ENCODE assay signal across 17 cellular contexts in genomic region chr6:24898607-24899133, GRCh38. TPM values are rescaled to one million over a fixed set of nuclear protein-coding genes. Genes with fewer than 3 reads are reported as not detected.
DNase-seq lines count a peak whose midpoint lies in the region; ATAC-seq and TF ChIP-seq lines count a peak whose summit lies in the region.
"Had no signal": no experiment of that assay in that cellular context is flagged by ENCODE, and none has a peak within 500 bp of the region (broad histone marks: within the 10 kb centered on the region; RNA-seq: fewer than 3 reads in every experiment).

No MANE protein-coding gene starts in this region.

- no peaks in the 10 kb centered on the region for H3K9me3 ChIP-seq in OCI-LY1 (ENCODE audit: low read length)
- H3K9me3 ChIP-seq in neutrophil, result no peaks in the 10 kb centered on the region
- H3K9me3 ChIP-seq: right lobe of liver had no signal

- no peak overlapping the region for H2AFZ ChIP-seq in OCI-LY1 (ENCODE audit: low read length)

- no peak overlapping the region for H3K4me3 ChIP-seq in OCI-LY1 (ENCODE audit: low read depth, low read length, poor library complexity, severe bottlenecking)
- H3K4me3 ChIP-seq in neutrophil (ENCODE audit: low read depth in 1 of 2, low read length in 1 of 2), result no peak overlapping the region
- H3K4me3 ChIP-seq: right lobe of liver had no signal

- no peaks in the 10 kb centered on the region for H3K27me3 Mint-ChIP-seq in activated T-cell treated with anti-CD3 and anti-CD28 coated beads, Interleukin-2, amount 50 U/mL, for 24 hours
- no peaks in the 10 kb centered on the region for H3K27me3 Mint-ChIP-seq in activated naive CD8-positive, alpha-beta T cell treated with anti-CD3 and anti-CD28 coated beads, Interleukin-2, amount 10 ng/mL, durations not matched to agents 7 days and 5 days

- H3K27me3 ChIP-seq in OCI-LY1 (ENCODE audit: insufficient read depth, low read length), result no peaks in the 10 kb centered on the region
- H3K27me3 ChIP-seq in neutrophil, result no peaks in the 10 kb centered on the region
- H3K27me3 ChIP-seq: right lobe of liver had no signal

- no peaks in the 10 kb centered on the region for H3K79me2 ChIP-seq in OCI-LY1 (ENCODE audit: insufficient read depth, low read length)

- H3K9me3 Mint-ChIP-seq in activated T-cell treated with anti-CD3 and anti-CD28 coated beads, Interleukin-2, amount 50 U/mL, for 24 hours, result peaks cover 10% of the 10 kb centered on the region
- peaks cover under 1% of the 10 kb centered on the region for H3K9me3 Mint-ChIP-seq in activated naive CD8-positive, alpha-beta T cell treated with anti-CD3 and anti-CD28 coated beads, Interleukin-2, amount 10 ng/mL, durations not matched to agents 7 days and 5 days

- peaks cover 45% of the 10 kb centered on the region for H3K36me3 Mint-ChIP-seq in activated T-cell treated with anti-CD3 and anti-CD28 coated beads, Interleukin-2, amount 50 U/mL, for 24 hours (ENCODE audit: low read depth)
- H3K36me3 Mint-ChIP-seq in activated naive CD8-positive, alpha-beta T cell treated with anti-CD3 and anti-CD28 coated beads, Interleukin-2, amount 10 ng/mL, durations not matched to agents 7 days and 5 days, result peaks cover 35% of the 10 kb centered on the region
- H3K36me3 Mint-ChIP-seq: mesothelial cell of epicardium had no signal

- DNase-seq in activated T-cell treated with anti-CD3 and anti-CD28 coated beads, Interleukin-2, amount 50 U/mL, for 24 hours, result no peak
- DNase-seq in activated T-cell treated with anti-CD3 and anti-CD28 coated beads for 4 hours, result no peak
- no peak for DNase-seq in activated naive CD8-positive, alpha-beta T cell treated with anti-CD3 and anti-CD28 coated beads, Interleukin-2, amount 10 ng/mL, durations not matched to agents 7 days and 5 days
- DNase-seq in stimulated activated CD4-positive, alpha-beta T cell treated with anti-CD3 and anti-CD28 coated beads, Interleukin-2, amount 100 ng/mL, for 24 hours, result no peak
- DNase-seq: activated CD4-positive, alpha-beta T cell treated with anti-CD3 and anti-CD28 coated beads for 1 hour; anterior cingulate cortex; hypothalamus; NCI-H1436 treated with DMSO at 0.1 percent for 48 hours; NCI-H226; nucleus accumbens; right lobe of liver; SHP77 had no signal

- TF ChIP-seq CTCF in OCI-LY1 (IDR thresholded peaks at IDR 0.05; ENCODE audit: low read length) (no peak), neutrophil (IDR thresholded peaks at IDR 0.05) (no peak)

- H3K4me1 Mint-ChIP-seq in activated T-cell treated with anti-CD3 and anti-CD28 coated beads, Interleukin-2, amount 50 U/mL, for 24 hours (ENCODE audit: low read depth), result peaks cover 89% of the 10 kb centered on the region
- H3K4me1 Mint-ChIP-seq in activated naive CD8-positive, alpha-beta T cell treated with anti-CD3 and anti-CD28 coated beads, Interleukin-2, amount 10 ng/mL, durations not matched to agents 7 days and 5 days, result peaks cover 71% of the 10 kb centered on the region
- H3K4me1 Mint-ChIP-seq: mesothelial cell of epicardium had no signal

- peak overlapping the region; percentile 72 for H3K4me3 Mint-ChIP-seq in activated T-cell treated with anti-CD3 and anti-CD28 coated beads, Interleukin-2, amount 50 U/mL, for 24 hours
- no peak overlapping the region for H3K4me3 Mint-ChIP-seq in activated naive CD8-positive, alpha-beta T cell treated with anti-CD3 and anti-CD28 coated beads, Interleukin-2, amount 10 ng/mL, durations not matched to agents 7 days and 5 days
- H3K4me3 Mint-ChIP-seq: mesothelial cell of epicardium had no signal

- no peaks in the 10 kb centered on the region for H3K9me2 ChIP-seq in OCI-LY1 (ENCODE audit: low read depth, low read length)

- H3K4me1 ChIP-seq in OCI-LY1 (ENCODE audit: insufficient read depth, low read length, severe bottlenecking) (peaks cover 47% of the 10 kb centered on the region), neutrophil (ENCODE audit: control insufficient read depth in 1 of 2, insufficient read depth in 1 of 2, low read depth in 1 of 2, low read length in 1 of 2) (peaks cover 37 to 65% of the 10 kb centered on the region in 2 experiments)
- H3K4me1 ChIP-seq: right lobe of liver had no signal

- peaks cover 5% of the 10 kb centered on the region; the same call in 1 of the 2 replicates for H3K36me3 ChIP-seq in OCI-LY1 (ENCODE audit: insufficient read depth, low read length)
- H3K36me3 ChIP-seq in neutrophil, result peaks cover 88% of the 10 kb centered on the region
- H3K36me3 ChIP-seq: right lobe of liver had no signal

- no peak for TF ChIP-seq POLR2A in GM18505 (IDR thresholded peaks at IDR 0.05; ENCODE audit: borderline replicate concordance, extremely low read depth, insufficient read depth, insufficient read length)

- no peak overlapping the region for H3K9ac ChIP-seq in OCI-LY1 (ENCODE audit: low read length)

- H3K4me2 ChIP-seq in OCI-LY1 (ENCODE audit: low read length), result no peak overlapping the region

- POLR2A ChIA-PET in activated naive CD8-positive, alpha-beta T cell treated with anti-CD3 and anti-CD28 coated beads, Interleukin-2, amount 10 ng/mL, durations not matched to agents 7 days and 5 days (lab: Charles Lee), result interaction anchor here (0.7 to 1.4 kb wide), 7 partner anchors 11 to 1239 kb away, joined by 3 to 6 read pairs (median 3); no protein-coding TSS in a partner anchor

- no peak for ATAC-seq in activated naive CD8-positive, alpha-beta T cell treated with anti-CD3 and anti-CD28 coated beads, Interleukin-2, amount 10 ng/mL, durations not matched to agents 7 days and 5 days (ENCODE audit: low read depth)
- ATAC-seq in GM18505 (IDR thresholded peaks at IDR 0.05; ENCODE audit: unreplicated experiment), result no peak
- no peak for ATAC-seq in GM21528 (IDR thresholded peaks at IDR 0.05; ENCODE audit: low FRiP score, unreplicated experiment)
- ATAC-seq: right lobe of liver had no signal

- no peaks in the 10 kb centered on the region for H3F3A ChIP-seq in OCI-LY1 (ENCODE audit: insufficient read depth, low read length)

- H3K27ac Mint-ChIP-seq in activated T-cell treated with anti-CD3 and anti-CD28 coated beads, Interleukin-2, amount 50 U/mL, for 24 hours, result peak overlapping the region; percentile 97
- peak overlapping the region; percentile 35 for H3K27ac Mint-ChIP-seq in activated naive CD8-positive, alpha-beta T cell treated with anti-CD3 and anti-CD28 coated beads, Interleukin-2, amount 10 ng/mL, durations not matched to agents 7 days and 5 days
- H3K27ac Mint-ChIP-seq: mesothelial cell of epicardium had no signal

- H4K20me1 ChIP-seq in OCI-LY1 (ENCODE audit: insufficient read depth, low read length), result no peaks in the 10 kb centered on the region

- H3K27ac ChIP-seq in OCI-LY1 (ENCODE audit: low read depth, low read length, poor library complexity, severe bottlenecking) (peak overlapping the region; percentile 55), neutrophil (peak overlapping the region; percentile 68)
- H3K27ac ChIP-seq: right lobe of liver had no signal

RNA-seq across cellular contexts. Expression of gene RIPOR2, which starts 37.1 kb away (rescaled TPM):
- 100 to 1,000 TPM; 181 to 195 TPM for total RNA-seq in activated naive CD8-positive, alpha-beta T cell treated with anti-CD3 and anti-CD28 coated beads, Interleukin-2, amount 10 ng/mL, durations not matched to agents 7 days and 5 days
